ENCODE assay signal across 8 cellular contexts in genomic region chr5:68464424-68464823, GRCh38.
A peak's percentile ranks its signal among the peaks of the same experiment; 100 is the strongest.
DNase-seq lines count a peak whose midpoint lies in the region; ATAC-seq, FAIRE-seq and TF ChIP-seq lines count a peak whose summit lies in the region.

No MANE protein-coding gene starts in this region.

- peak; percentile 74 for ATAC-seq in HG03196 (IDR thresholded peaks at IDR 0.05; ENCODE audit: unreplicated experiment)

- no peak for DNase-seq in GM12892 (ENCODE audit: insufficient read length)
- peak; percentile 45 for DNase-seq in activated CD8-positive, alpha-beta memory T cell treated with anti-CD3 and anti-CD28 coated beads, Interleukin-2, amount 50 U/mL, for 4 hours
- peak; percentile 91 for DNase-seq in renal cortical epithelial cell (ENCODE audit: low read depth)
- no peak for DNase-seq in NCI-H2029 (lab: John Stamatoyannopoulos, UW)
- no peak for DNase-seq in NCI-H1092 (lab: John Stamatoyannopoulos, UW)
- no peak for DNase-seq in NCI-H510A treated with DMSO at 0.1 percent for 48 hours (lab: John Stamatoyannopoulos, UW)
- no peak for DNase-seq in OCI-M2 (lab: John Stamatoyannopoulos, UW; ENCODE audit: unreplicated experiment)

- TF ChIP-seq POLR2A in GM12892 (IDR thresholded peaks at IDR 0.05; ENCODE audit: low read depth, low read length): no peak

- peak; percentile 9 for FAIRE-seq in GM12892 (lab: Jason Lieb, UNC)

Comparison
In these comparisons a context has a peak if more than half of its experiments do, and no peak if none do; other contexts are left out.
1. DNase-seq: peak in activated CD8-positive, alpha-beta memory T cell treated with anti-CD3 and anti-CD28 coated beads, Interleukin-2, amount 50 U/mL, for 4 hours (single experiment) and renal cortical epithelial cell (single experiment); none in GM12892 (single experiment), NCI-H2029 (single experiment), NCI-H1092 (single experiment), NCI-H510A treated with DMSO at 0.1 percent for 48 hours (single experiment) and OCI-M2 (single experiment).